Comparison of ENCODE assay signal across 9 cellular contexts in the genomic region with DNA sequence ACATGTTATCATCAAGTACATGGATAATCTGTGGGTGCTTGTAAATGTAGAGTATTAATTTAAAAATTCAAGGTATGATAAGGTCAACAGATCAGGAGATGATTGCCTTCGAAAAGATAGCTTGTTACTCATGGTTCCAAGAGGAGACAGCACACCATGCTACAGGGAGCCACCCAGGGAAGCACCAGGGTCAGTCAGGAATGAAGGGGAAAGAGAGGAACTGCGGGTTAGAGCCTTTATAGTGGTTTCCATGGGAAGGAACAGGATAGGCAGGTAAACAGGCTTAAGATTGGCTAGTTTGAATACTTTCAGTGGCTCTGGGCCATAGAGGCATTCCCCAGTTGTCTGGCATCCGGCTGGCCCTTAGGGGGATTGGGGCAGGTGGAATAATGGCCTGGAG.
"Had no signal": no experiment of that assay in that cellular context is flagged by ENCODE, and none has a peak within 500 bp of the region (broad histone marks: within the 10 kb centered on the region; RNA-seq: fewer than 3 reads in every experiment).

No MANE protein-coding gene starts in this region.

- H3K4me2 ChIP-seq: GM23338 had no signal

- H3K27ac ChIP-seq: GM23248 had no signal

- H3K4me3 Mint-ChIP-seq: GM23338, H9, HFFc6 had no signal

- H3K27ac Mint-ChIP-seq: GM23338, H9, HFFc6 had no signal

- H3K4me1 ChIP-seq: HAP-1 had no signal

- ATAC-seq: GM23338, HCT116 had no signal

- H3K36me3 ChIP-seq: HAP-1 had no signal

- DNase-seq: GM23248, GOT3, H7, H9, HCEC 1CT, HFFc6 had no signal

- H3K9me3 Mint-ChIP-seq: GM23338, H9 had no signal

- H3K4me3 ChIP-seq: GM23248, GM23338, HAP-1 had no signal

- H2AFZ ChIP-seq: GM23248, GM23338 had no signal

- H3K9me3 ChIP-seq: HAP-1 had no signal

- H3K9ac ChIP-seq: GM23248 had no signal

- H3K4me1 Mint-ChIP-seq: GM23338, H9 had no signal
